11 cellular contexts compared by ENCODE assay signal in the genomic region with DNA sequence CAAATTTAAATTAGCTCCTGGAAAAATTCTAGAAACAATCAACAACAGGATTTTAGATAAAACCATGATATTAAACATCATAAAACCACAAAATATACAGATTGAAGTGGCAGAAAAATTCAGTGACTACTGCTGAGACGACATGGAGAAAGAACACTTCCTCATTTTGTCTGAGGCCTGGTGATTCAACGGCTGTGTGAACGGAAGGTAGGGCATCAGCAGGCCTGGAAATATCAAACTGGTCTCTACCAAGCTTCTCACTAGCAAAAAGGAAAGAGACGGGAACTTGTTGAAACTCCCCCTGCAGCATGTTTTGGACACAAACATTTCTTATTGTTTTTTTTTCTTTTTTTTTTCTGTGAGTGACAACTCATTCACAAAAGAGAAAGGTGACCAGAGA. TPM values are rescaled to one million over a fixed set of nuclear protein-coding genes. Genes with fewer than 3 reads are reported as not detected.
A peak's percentile ranks its signal among the peaks of the same experiment; 100 is the strongest.
DNase-seq lines count a peak whose midpoint lies in the region; ATAC-seq and TF ChIP-seq lines count a peak whose summit lies in the region.
"Had no signal": no experiment of that assay in that cellular context is flagged by ENCODE, and none has a peak within 500 bp of the region (broad histone marks: within the 10 kb centered on the region; RNA-seq: fewer than 3 reads in every experiment).

No MANE protein-coding gene starts in this region.

- intact Hi-C loops in OCI-LY7 (cut with micrococcal nuclease; ENCODE audit: unreplicated experiment): no loop called here

- H3K36me3 ChIP-seq in OCI-LY7 (ENCODE audit: insufficient read depth, low read length): no peaks in the 10 kb centered on the region
- H3K36me3 ChIP-seq: sigmoid colon had no signal

- CTCF ChIA-PET in OCI-LY7 (lab: Charles Lee; ENCODE audit: unreplicated experiment): no interaction called here

- H3K4me3 Mint-ChIP-seq in stimulated activated memory B cell treated with anti-CD40 and anti-IgM and Interleukin-4, amounts not matched to agents 10 μg/mL and 1 μg/mL and 100 μg/mL, for 72 hours: no peak overlapping the region

- no peaks in the 10 kb centered on the region for H3K9me3 Mint-ChIP-seq in stimulated activated memory B cell treated with anti-CD40 and anti-IgM and Interleukin-4, amounts not matched to agents 10 μg/mL and 1 μg/mL and 100 μg/mL, for 72 hours

- no peak overlapping the region for H3K4me3 ChIP-seq in OCI-LY7 (ENCODE audit: low read depth, low read length, poor library complexity, severe bottlenecking)
- H3K4me3 ChIP-seq: sigmoid colon, SK-N-MC had no signal

- no peaks in the 10 kb centered on the region for H4K20me1 ChIP-seq in OCI-LY7 (ENCODE audit: insufficient read depth, low read length)

- ATAC-seq in GM18909 (IDR thresholded peaks at IDR 0.05; ENCODE audit: poor library complexity, unreplicated experiment) (peak; percentile 68), HG02678 (IDR thresholded peaks at IDR 0.05; ENCODE audit: unreplicated experiment) (peak; percentile 75)
- peak; percentile 81 for ATAC-seq in stimulated activated memory B cell treated with anti-CD40 and anti-IgM and Interleukin-4, amounts not matched to agents 10 μg/mL and 1 μg/mL and 100 μg/mL, for 72 hours

- no peak overlapping the region for H3K4me2 ChIP-seq in OCI-LY7 (ENCODE audit: low read length)

- BruUV-seq in OCI-LY7 (replicated peaks; lab: Mats Ljungman, UMichigan): no TSS peak

- no peaks in the 10 kb centered on the region for H3K36me3 Mint-ChIP-seq in stimulated activated memory B cell treated with anti-CD40 and anti-IgM and Interleukin-4, amounts not matched to agents 10 μg/mL and 1 μg/mL and 100 μg/mL, for 72 hours

- H3K27ac Mint-ChIP-seq in stimulated activated memory B cell treated with anti-CD40 and anti-IgM and Interleukin-4, amounts not matched to agents 10 μg/mL and 1 μg/mL and 100 μg/mL, for 72 hours: no peak overlapping the region

- DNase-seq in OCI-LY7 (ENCODE audit: low spot score) (peak; percentile 21), cerebellar nuclear complex (lab: John Stamatoyannopoulos, UW) (no peak), D341Med (ENCODE audit: low spot score) (no peak)
- DNase-seq in stimulated activated naive CD4-positive, alpha-beta T cell (lab: John Stamatoyannopoulos, UW): no peak
- DNase-seq: head of caudate nucleus, NCI-H226, sigmoid colon had no signal

- H2AFZ ChIP-seq in OCI-LY7 (ENCODE audit: low read length): peak overlapping the region; percentile 23

- H3K4me1 Mint-ChIP-seq in stimulated activated memory B cell treated with anti-CD40 and anti-IgM and Interleukin-4, amounts not matched to agents 10 μg/mL and 1 μg/mL and 100 μg/mL, for 72 hours: peaks cover 15% of the 10 kb centered on the region

- no peaks in the 10 kb centered on the region for H3K27me3 Mint-ChIP-seq in stimulated activated memory B cell treated with anti-CD40 and anti-IgM and Interleukin-4, amounts not matched to agents 10 μg/mL and 1 μg/mL and 100 μg/mL, for 72 hours

- H3K79me2 ChIP-seq in OCI-LY7 (ENCODE audit: insufficient read depth, low read depth, low read length): no peaks in the 10 kb centered on the region

- no peaks in the 10 kb centered on the region for H3K9me2 ChIP-seq in OCI-LY7 (ENCODE audit: insufficient read depth, low read length)

- no peaks in the 10 kb centered on the region for H3K9me3 ChIP-seq in OCI-LY7 (ENCODE audit: low read length)
- H3K9me3 ChIP-seq: sigmoid colon had no signal

- H3K27ac ChIP-seq in OCI-LY7 (ENCODE audit: low read depth, low read length, poor library complexity, severe bottlenecking): no peak overlapping the region
- H3K27ac ChIP-seq: sigmoid colon, SK-N-MC had no signal

- POLR2A ChIA-PET in OCI-LY7 (lab: Charles Lee): interaction anchor here (0.6 to 0.7 kb wide), 3 partner anchors 13 to 663 kb away, joined by 3 read pairs; no protein-coding TSS in a partner anchor

- no peaks in the 10 kb centered on the region for H3K4me1 ChIP-seq in OCI-LY7 (ENCODE audit: insufficient read depth, low read length, poor library complexity, severe bottlenecking)
- H3K4me1 ChIP-seq: sigmoid colon had no signal

- TF ChIP-seq CTCF in OCI-LY7 (conservative IDR thresholded peaks at IDR 0.05; ENCODE audit: low read length): no peak

RNA-seq across cellular contexts. Expression of a gene that starts 58.0 kb away (rescaled TPM):
- total RNA-seq in OCI-LY7 (2014; rRNA removed; shearing (Covaris generic)): 21.4 and 25.3 TPM in 2 replicates
- 33.9 and 34.8 TPM in 2 replicates for total RNA-seq in OCI-LY7 (2022)
